1 cellular context compared by ENCODE assay signal in genomic region chr1:31058012-31058411, GRCh38.
TF ChIP-seq lines count a peak whose summit lies in the region.

No MANE protein-coding gene starts in this region.

TF ChIP-seq in GM12878, 131 proteins besides CTCF, POLR2A, EP300 and RAD21:
- TF ChIP-seq GATAD2B (conservative IDR thresholded peaks at IDR 0.05; ENCODE audit: low read depth) = no peak
- no peak for TF ChIP-seq NFXL1 (IDR thresholded peaks at IDR 0.05; ENCODE audit: borderline replicate concordance)
- no peak for TF ChIP-seq RELB (IDR thresholded peaks at IDR 0.05; ENCODE audit: low read depth)
- no peak for TF ChIP-seq FOXK2 (IDR thresholded peaks at IDR 0.05)
- no peak for TF ChIP-seq NR2F1 (conservative IDR thresholded peaks at IDR 0.05)
- TF ChIP-seq ETV6 (conservative IDR thresholded peaks at IDR 0.05 in 1 of 2, IDR thresholded peaks at IDR 0.05 in 1 of 2; ENCODE audit: borderline replicate concordance in 1 of 2, low read depth in 1 of 2) = no peak
- TF ChIP-seq BRCA1 (IDR thresholded peaks at IDR 0.05; ENCODE audit: low read depth, low read length) = no peak
- TF ChIP-seq BCL3 (IDR thresholded peaks at IDR 0.05; ENCODE audit: borderline replicate concordance, insufficient read depth, low read depth, low read length, poor library complexity, severe bottlenecking) = no peak
- no peak for TF ChIP-seq ZNF592 (IDR thresholded peaks at IDR 0.05)
- TF ChIP-seq SMC3 (IDR thresholded peaks at IDR 0.05; ENCODE audit: borderline replicate concordance, low read length) = no peak
- TF ChIP-seq EZH2 (IDR thresholded peaks at IDR 0.05; ENCODE audit: borderline replicate concordance, control insufficient read depth, low read depth, low read length) = no peak
- TF ChIP-seq CBX5 (IDR thresholded peaks at IDR 0.05; ENCODE audit: low read depth) = no peak
- no peak for TF ChIP-seq ASH2L (IDR thresholded peaks at IDR 0.05; ENCODE audit: borderline replicate concordance, low read depth)
- TF ChIP-seq SKIL (IDR thresholded peaks at IDR 0.05; ENCODE audit: low read depth, poor library complexity, severe bottlenecking) = no peak
- no peak for TF ChIP-seq LARP7 (IDR thresholded peaks at IDR 0.05)
- no peak for TF ChIP-seq NBN (IDR thresholded peaks at IDR 0.05)
- TF ChIP-seq NR2C2 (IDR thresholded peaks at IDR 0.05; ENCODE audit: borderline replicate concordance, control insufficient read depth, insufficient read length, low read depth) = no peak
- no peak for TF ChIP-seq ZNF207 (IDR thresholded peaks at IDR 0.05; ENCODE audit: borderline replicate concordance)
- TF ChIP-seq TBL1XR1 (IDR thresholded peaks at IDR 0.05; ENCODE audit: low read depth, low read length) = no peak
